Comparison of ENCODE assay signal across 30 cellular contexts in the genomic region with DNA sequence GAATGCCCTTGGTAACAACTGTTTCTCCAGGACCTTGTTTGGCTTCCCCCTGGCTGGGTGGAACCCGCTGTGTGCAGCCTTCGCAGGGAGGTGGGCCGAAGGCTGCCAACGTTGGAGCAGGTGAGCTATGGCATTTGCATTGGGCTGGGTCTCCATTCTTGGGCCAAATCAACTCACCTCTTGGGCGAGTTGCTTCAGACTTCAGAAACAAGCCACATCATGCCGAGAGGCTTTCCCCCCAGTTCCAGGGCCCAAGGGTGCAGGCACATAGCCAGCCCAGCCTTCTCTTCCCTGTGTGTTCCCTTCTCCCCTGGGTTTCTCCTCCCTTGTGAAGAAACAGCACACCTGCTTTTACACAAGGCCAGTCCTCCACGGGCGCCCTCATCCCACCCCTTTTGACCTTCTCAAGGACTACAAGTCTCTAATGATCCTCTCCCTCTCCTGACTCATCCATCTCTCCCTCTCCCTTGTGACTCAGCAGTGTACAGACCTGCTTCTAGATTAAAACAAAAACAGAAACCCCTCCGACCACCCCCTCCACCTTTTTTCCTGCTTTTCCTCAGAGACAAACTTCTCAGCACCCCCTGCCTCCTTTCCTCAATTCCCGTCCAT. TPM values are rescaled to one million over a fixed set of nuclear protein-coding genes. Genes with fewer than 3 reads are reported as not detected.
DNase-seq lines count a peak whose midpoint lies in the region; ATAC-seq, FAIRE-seq and TF ChIP-seq lines count a peak whose summit lies in the region.
"Had no signal": no experiment of that assay in that cellular context is flagged by ENCODE, and none has a peak within 500 bp of the region (broad histone marks: within the 10 kb centered on the region; RNA-seq: fewer than 3 reads in every experiment).

No MANE protein-coding gene starts in this region.

- H3K36me3 Mint-ChIP-seq in MCF 10A (ENCODE audit: insufficient read depth, unreplicated experiment), result no peaks in the 10 kb centered on the region
- H3K36me3 Mint-ChIP-seq: activated naive CD8-positive, alpha-beta T cell treated with anti-CD3 and anti-CD28 coated beads, Interleukin-2, amount 10 ng/mL, durations not matched to agents 7 days and 5 days; naive thymus-derived CD4-positive, alpha-beta T cell had no signal

- POLR2A ChIA-PET in MCF 10A (lab: Yijun Ruan, JAX), result interaction anchor here (0.6 to 5.1 kb wide), 12 partner anchors 9 to 420 kb away, joined by 3 to 48 read pairs (median 4); a partner anchor contains a TSS

- no peaks in the 10 kb centered on the region for H3K9me3 Mint-ChIP-seq in MCF 10A (ENCODE audit: unreplicated experiment)
- H3K9me3 Mint-ChIP-seq: activated naive CD8-positive, alpha-beta T cell treated with anti-CD3 and anti-CD28 coated beads, Interleukin-2, amount 10 ng/mL, durations not matched to agents 7 days and 5 days; activated T-helper 2 cell treated with anti-CD3 and anti-CD28 coated beads, Interferon-gamma antibody, Interleukin-2, Interleukin-4, amounts not matched to agents 10 μg/mL and 5 μg/mL and 100 μg/mL, durations not matched to agents 14 hours and 24 hours and 36 hours; T-helper 1 cell treated with Interleukin-12 subunit alpha and Interleukin-12 subunit beta and Interleukin-4 antibody, amounts not matched to agents 30 μg/mL and 1 μg/mL, for 36 hours had no signal

- DNase-seq in MCF 10A (ENCODE audit: unreplicated experiment) (peak; percentile 92), breast epithelium (ENCODE audit: low spot score in 2 of 2) (no peak), bronchial epithelial cell (ENCODE audit: low read depth) (peak; percentile 74), kidney (peak; percentile 29), NCI-H2081 treated with DMSO at 0.1 percent for 48 hours (lab: John Stamatoyannopoulos, UW) (no peak), right atrium auricular region (ENCODE audit: low spot score) (no peak), mesenteric fat pad (ENCODE audit: low spot score) (no peak), Right ventricle myocardium inferior (ENCODE audit: missing footprints) (no peak)
- DNase-seq: activated CD8-positive, alpha-beta memory T cell treated with anti-CD3 and anti-CD28 coated beads, Interleukin-2, amount 50 U/mL, for 4 hours; activated naive CD8-positive, alpha-beta T cell treated with anti-CD3 and anti-CD28 coated beads, Interleukin-2, amount 10 ng/mL, durations not matched to agents 7 days and 5 days; AML-193; brain microvascular endothelial cell; cortex of kidney; DMS79; H9; hypothalamus; mesenchymal stem cell; naive thymus-derived CD4-positive, alpha-beta T cell; NCI-H1694; NCI-H226; PC-9; stimulated activated CD4-positive, alpha-beta T cell treated with anti-CD3 and anti-CD28 coated beads, Interleukin-1b, Interleukin-23, amount 100 ng/mL, for 48 hours; stimulated activated naive CD4-positive, alpha-beta T cell treated with Interleukin-2 at 50 U/mL for 16 hours had no signal

- H3K27me3 ChIP-seq in breast epithelium (no peaks in the 10 kb centered on the region), bronchial epithelial cell (ENCODE audit: control insufficient read depth, insufficient read depth, low read length) (no peaks in the 10 kb centered on the region), right atrium auricular region (no peaks in the 10 kb centered on the region)
- H3K27me3 ChIP-seq: brain microvascular endothelial cell, ovary, SJSA1, tibial nerve had no signal

- H3K27ac Mint-ChIP-seq in MCF 10A (ENCODE audit: low read depth, unreplicated experiment), result peak overlapping the region; percentile 71
- H3K27ac Mint-ChIP-seq: activated T-helper 2 cell treated with anti-CD3 and anti-CD28 coated beads, Interferon-gamma antibody, Interleukin-2, Interleukin-4, amounts not matched to agents 10 μg/mL and 5 μg/mL and 100 μg/mL, durations not matched to agents 14 hours and 24 hours and 36 hours; H9; naive thymus-derived CD4-positive, alpha-beta T cell; T-helper 1 cell treated with Interleukin-12 subunit alpha and Interleukin-12 subunit beta and Interleukin-4 antibody, amounts not matched to agents 30 μg/mL and 1 μg/mL, for 36 hours had no signal

- H3K27ac ChIP-seq in breast epithelium (no peak overlapping the region), kidney (ENCODE audit: low read depth in 2 of 2, low read length in 2 of 2) (no peak overlapping the region), right atrium auricular region (no peak overlapping the region)
- H3K27ac ChIP-seq: 22Rv1, brain microvascular endothelial cell, ovary, PC-9, SJSA1, tibial nerve had no signal

- no peaks in the 10 kb centered on the region for H3K36me3 ChIP-seq in breast epithelium
- no peaks in the 10 kb centered on the region for H3K36me3 ChIP-seq in bronchial epithelial cell (ENCODE audit: control insufficient read depth, insufficient read depth, low read length)
- no peaks in the 10 kb centered on the region for H3K36me3 ChIP-seq in kidney (ENCODE audit: control insufficient read depth in 1 of 2, insufficient read depth in 2 of 2, low read length in 2 of 2)
- no peaks in the 10 kb centered on the region for H3K36me3 ChIP-seq in right atrium auricular region
- H3K36me3 ChIP-seq: brain microvascular endothelial cell, ovary, SJSA1, tibial nerve had no signal

- no peaks in the 10 kb centered on the region for H3K9me3 ChIP-seq in breast epithelium
- H3K9me3 ChIP-seq in kidney (ENCODE audit: control insufficient read depth in 1 of 2, low read length in 2 of 2), result no peaks in the 10 kb centered on the region
- no peaks in the 10 kb centered on the region for H3K9me3 ChIP-seq in right atrium auricular region
- H3K9me3 ChIP-seq: ovary, tibial nerve had no signal

- BruUV-seq in MCF 10A (replicated peaks; lab: Mats Ljungman, UMichigan), result no TSS peak

- no peak overlapping the region for H3K4me3 Mint-ChIP-seq in MCF 10A (ENCODE audit: unreplicated experiment)
- H3K4me3 Mint-ChIP-seq: activated naive CD8-positive, alpha-beta T cell treated with anti-CD3 and anti-CD28 coated beads, Interleukin-2, amount 10 ng/mL, durations not matched to agents 7 days and 5 days; H9; naive thymus-derived CD4-positive, alpha-beta T cell; T-helper 1 cell treated with Interleukin-12 subunit alpha and Interleukin-12 subunit beta and Interleukin-4 antibody, amounts not matched to agents 30 μg/mL and 1 μg/mL, for 36 hours had no signal

- H3K4me1 Mint-ChIP-seq in MCF 10A (ENCODE audit: insufficient read depth, unreplicated experiment), result peaks cover 18% of the 10 kb centered on the region
- H3K4me1 Mint-ChIP-seq: activated naive CD8-positive, alpha-beta T cell treated with anti-CD3 and anti-CD28 coated beads, Interleukin-2, amount 10 ng/mL, durations not matched to agents 7 days and 5 days had no signal

- ATAC-seq in Right ventricle myocardium inferior, result no peak
- ATAC-seq: naive thymus-derived CD4-positive, alpha-beta T cell had no signal

- H3K27me3 Mint-ChIP-seq in MCF 10A (ENCODE audit: insufficient read depth, unreplicated experiment), result no peaks in the 10 kb centered on the region

- no peak for TF ChIP-seq POLR2A in breast epithelium (IDR thresholded peaks at IDR 0.05)

- intact Hi-C loops in MCF 10A (cut with micrococcal nuclease) (loop anchor here (5.0 kb wide), 1 partner anchor 387 kb away; no protein-coding TSS in a partner anchor), breast epithelium (cut with DNase I; ENCODE audit: low total_unique reads) (no loop called here), kidney (cut with DNase I) (no loop called here), Right ventricle myocardium inferior (cut with DNase I) (no loop called here)

- CTCF ChIA-PET in MCF 10A (lab: Yijun Ruan, JAX), result interaction anchor here (0.5 to 11.0 kb wide), 10 partner anchors 17 to 352 kb away, joined by 3 to 301 read pairs (median 4); a partner anchor contains a TSS

- no peak overlapping the region for H3K4me3 ChIP-seq in breast epithelium
- H3K4me3 ChIP-seq in bronchial epithelial cell (ENCODE audit: low read depth, low read length), result no peak overlapping the region
- no peak overlapping the region for H3K4me3 ChIP-seq in kidney (ENCODE audit: low read length in 2 of 2)
- H3K4me3 ChIP-seq in right atrium auricular region, result no peak overlapping the region
- H3K4me3 ChIP-seq: ovary, PC-9, SJSA1, tibial nerve had no signal

- no peak overlapping the region for H3K9ac ChIP-seq in kidney (ENCODE audit: low read length in 2 of 2)

- FAIRE-seq in bronchial epithelial cell (lab: Jason Lieb, UNC), result no peak
- FAIRE-seq in kidney (lab: Jason Lieb, UNC), result no peak
- FAIRE-seq: frontal cortex had no signal

- TF ChIP-seq CTCF in MCF 10A (IDR thresholded peaks at IDR 0.05; ENCODE audit: unreplicated experiment) (no peak), breast epithelium (IDR thresholded peaks at IDR 0.05) (no peak), bronchial epithelial cell (IDR thresholded peaks at IDR 0.05; ENCODE audit: insufficient read depth, low read length, severe bottlenecking) (no peak), kidney (IDR thresholded peaks at IDR 0.05; ENCODE audit: borderline replicate concordance, extremely low read depth, insufficient read depth) (no peak), right atrium auricular region (IDR thresholded peaks at IDR 0.05) (no peak)

- no peaks in the 10 kb centered on the region for H3K4me1 ChIP-seq in breast epithelium
- no peaks in the 10 kb centered on the region for H3K4me1 ChIP-seq in kidney (ENCODE audit: control insufficient read depth in 1 of 2, insufficient read depth in 1 of 2, low read depth in 1 of 2, low read length in 2 of 2)
- no peaks in the 10 kb centered on the region for H3K4me1 ChIP-seq in right atrium auricular region
- H3K4me1 ChIP-seq: SJSA1, tibial nerve had no signal

RNA-seq across cellular contexts. Expression of a gene that starts 41.6 kb away (rescaled TPM):
- total RNA-seq in MCF 10A (2022) (not detected in 2 replicates), breast epithelium (not detected), bronchial epithelial cell (0.26 TPM in 1 of 2 replicates, not detected in the other), kidney (not detected), right atrium auricular region (not detected), mesenteric fat pad (0.51 TPM), Right ventricle myocardium inferior (not detected)
- not detected for polyA plus RNA-seq in kidney (ENCODE audit: insufficient read depth, low read depth, low replicate concordance)
- total RNA-seq: frontal cortex, PC-9, SJSA1, tibial nerve had no signal

RNA-seq across cellular contexts. Expression of a gene that starts 50.1 kb away (rescaled TPM):
- 0.42 TPM in 1 of 2 replicates, not detected in the other for total RNA-seq in MCF 10A (2022)
- under 1 TPM in 1 of 3 donors, not detected in 2; 0.96 TPM for total RNA-seq in breast epithelium
- total RNA-seq in bronchial epithelial cell, result 0.26 TPM in 1 of 2 replicates, not detected in the other
- total RNA-seq in kidney, result 0.38 TPM
- polyA plus RNA-seq in kidney (ENCODE audit: insufficient read depth, low read depth, low replicate concordance), result not detected
- total RNA-seq in right atrium auricular region, result not detected
- total RNA-seq in mesenteric fat pad, result 0.45 TPM
- total RNA-seq in Right ventricle myocardium inferior, result not detected
- total RNA-seq: frontal cortex, H9, PC-9, SJSA1, tibial nerve had no signal

RNA-seq across cellular contexts. Expression of a gene that starts 54.5 kb away (rescaled TPM):
- total RNA-seq in MCF 10A (2022), result 13.2 and 14.9 TPM in 2 replicates
- total RNA-seq in breast epithelium, result 10 to 100 TPM in 2 of 3 donors, 1 to 10 TPM in 1; 1.8 to 66.9 (median 24.9) TPM
- 2.9 and 5.1 TPM in 2 replicates for total RNA-seq in bronchial epithelial cell
- 1.4 TPM for total RNA-seq in kidney
- polyA plus RNA-seq in kidney (ENCODE audit: insufficient read depth, low read depth, low replicate concordance), result 0.65 TPM
- total RNA-seq in right atrium auricular region, result under 1 TPM; 0.37 to 0.39 TPM
- 1.3 TPM for total RNA-seq in mesenteric fat pad
- total RNA-seq in Right ventricle myocardium inferior, result 0.22 TPM
- total RNA-seq: activated naive CD8-positive, alpha-beta T cell treated with anti-CD3 and anti-CD28 coated beads, Interleukin-2, amount 10 ng/mL, durations not matched to agents 7 days and 5 days; activated T-helper 2 cell treated with anti-CD3 and anti-CD28 coated beads, Interferon-gamma antibody, Interleukin-2, Interleukin-4, amounts not matched to agents 10 μg/mL and 5 μg/mL and 100 μg/mL, durations not matched to agents 14 hours and 24 hours and 36 hours; naive thymus-derived CD4-positive, alpha-beta T cell had no signal
- polyA plus RNA-seq: naive thymus-derived CD4-positive, alpha-beta T cell had no signal

Comparison
In these comparisons a context has a peak if more than half of its experiments do, and no peak if none do; other contexts are left out.
1. DNase-seq: peak in MCF 10A (single experiment), bronchial epithelial cell (single experiment) and kidney (single experiment); none in breast epithelium (0 of 2), NCI-H2081 treated with DMSO at 0.1 percent for 48 hours (single experiment), right atrium auricular region (single experiment), mesenteric fat pad (single experiment) and Right ventricle myocardium inferior (single experiment).